In genomic region chr6:107666084-107666981, GRCh38 we compare ENCODE assay signal across 1 cellular context.
A peak's percentile ranks its signal among the peaks of the same experiment; 100 is the strongest.
TF ChIP-seq lines count a peak whose summit lies in the region.

No MANE protein-coding gene starts in this region.

TF ChIP-seq in HepG2, 621 proteins besides CTCF, POLR2A, EP300 and RAD21 (continued from another document and continues in another):
- TF ChIP-seq, protein P1, sequence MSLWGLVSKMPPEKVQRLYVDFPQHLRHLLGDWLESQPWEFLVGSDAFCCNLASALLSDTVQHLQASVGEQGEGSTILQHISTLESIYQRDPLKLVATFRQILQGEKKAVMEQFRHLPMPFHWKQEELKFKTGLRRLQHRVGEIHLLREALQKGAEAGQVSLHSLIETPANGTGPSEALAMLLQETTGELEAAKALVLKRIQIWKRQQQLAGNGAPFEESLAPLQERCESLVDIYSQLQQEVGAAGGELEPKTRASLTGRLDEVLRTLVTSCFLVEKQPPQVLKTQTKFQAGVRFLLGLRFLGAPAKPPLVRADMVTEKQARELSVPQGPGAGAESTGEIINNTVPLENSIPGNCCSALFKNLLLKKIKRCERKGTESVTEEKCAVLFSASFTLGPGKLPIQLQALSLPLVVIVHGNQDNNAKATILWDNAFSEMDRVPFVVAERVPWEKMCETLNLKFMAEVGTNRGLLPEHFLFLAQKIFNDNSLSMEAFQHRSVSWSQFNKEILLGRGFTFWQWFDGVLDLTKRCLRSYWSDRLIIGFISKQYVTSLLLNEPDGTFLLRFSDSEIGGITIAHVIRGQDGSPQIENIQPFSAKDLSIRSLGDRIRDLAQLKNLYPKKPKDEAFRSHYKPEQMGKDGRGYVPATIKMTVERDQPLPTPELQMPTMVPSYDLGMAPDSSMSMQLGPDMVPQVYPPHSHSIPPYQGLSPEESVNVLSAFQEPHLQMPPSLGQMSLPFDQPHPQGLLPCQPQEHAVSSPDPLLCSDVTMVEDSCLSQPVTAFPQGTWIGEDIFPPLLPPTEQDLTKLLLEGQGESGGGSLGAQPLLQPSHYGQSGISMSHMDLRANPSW (CRISPR knock-in tag; IDR thresholded peaks at IDR 0.05; ENCODE audit: borderline replicate concordance) = no peak
- TF ChIP-seq FOXM1 (CRISPR knock-in tag; IDR thresholded peaks at IDR 0.05) (no peak), KDM6A (CRISPR knock-in tag; IDR thresholded peaks at IDR 0.05; ENCODE audit: low read depth) (0 out of 2 replicates have a peak, but pooled peaks have one; percentile 7), ERF (CRISPR knock-in tag; IDR thresholded peaks at IDR 0.05) (peak; percentile 36; the same call in 1 of the 2 replicates), MAX (IDR thresholded peaks at IDR 0.05) (no peak), POGZ (CRISPR knock-in tag; IDR thresholded peaks at IDR 0.05) (peak; percentile 45; the same call in 1 of the 2 replicates), ZNF232 (CRISPR knock-in tag; IDR thresholded peaks at IDR 0.05; ENCODE audit: borderline replicate concordance) (no peak), TERF1 (CRISPR knock-in tag; IDR thresholded peaks at IDR 0.05) (no peak), ZNF34 (CRISPR knock-in tag; IDR thresholded peaks at IDR 0.05; ENCODE audit: borderline replicate concordance) (no peak), HNF4A (CRISPR knock-in tag; IDR thresholded peaks at IDR 0.05) (peak; percentile 55), JUNB (CRISPR knock-in tag; IDR thresholded peaks at IDR 0.05; ENCODE audit: borderline replicate concordance) (no peak), PCBP1 (IDR thresholded peaks at IDR 0.05; ENCODE audit: borderline replicate concordance, low read depth, low read length) (no peak), ZNF24 (IDR thresholded peaks at IDR 0.05) (no peak), MEF2D (CRISPR knock-in tag; IDR thresholded peaks at IDR 0.05) (no peak; the same call in 1 of the 2 replicates), ZZZ3 (CRISPR knock-in tag; IDR thresholded peaks at IDR 0.05; ENCODE audit: borderline replicate concordance) (no peak), ZBTB21 (CRISPR knock-in tag; IDR thresholded peaks at IDR 0.05) (peak; percentile 27; the same call in 1 of the 2 replicates), MAFF (IDR thresholded peaks at IDR 0.05; ENCODE audit: low read depth, low read length) (no peak), CENPT (CRISPR knock-in tag; IDR thresholded peaks at IDR 0.05; ENCODE audit: low read depth) (no peak), ZNF761 (CRISPR knock-in tag; conservative IDR thresholded peaks at IDR 0.05) (no peak), GATAD1 (CRISPR knock-in tag; IDR thresholded peaks at IDR 0.05) (no peak), ZNF781 (CRISPR knock-in tag; IDR thresholded peaks at IDR 0.05; ENCODE audit: borderline replicate concordance, not compliant biosample characterization) (no peak), TFDP2 (CRISPR knock-in tag; IDR thresholded peaks at IDR 0.05) (no peak), JUN (CRISPR knock-in tag; IDR thresholded peaks at IDR 0.05) (no peak), ZNF333 (CRISPR knock-in tag; IDR thresholded peaks at IDR 0.05; ENCODE audit: borderline replicate concordance) (no peak), KLF16 (CRISPR knock-in tag; IDR thresholded peaks at IDR 0.05) (0 out of 4 replicates have a peak, but pooled peaks of 1 of the 2 experiments have one; percentile 23), KIAA2018 (CRISPR knock-in tag; IDR thresholded peaks at IDR 0.05; ENCODE audit: borderline replicate concordance) (no peak), ZNF468 (CRISPR knock-in tag; IDR thresholded peaks at IDR 0.05) (no peak), ZEB1 (IDR thresholded peaks at IDR 0.05; ENCODE audit: insufficient replicate concordance, low read depth) (no peak), DPF2 (CRISPR knock-in tag; IDR thresholded peaks at IDR 0.05; ENCODE audit: borderline replicate concordance, low read depth) (peak; percentile 16; the same call in 1 of the 2 replicates), CBX5 (CRISPR knock-in tag; IDR thresholded peaks at IDR 0.05; ENCODE audit: borderline replicate concordance) (no peak), ZNF639 (CRISPR knock-in tag; conservative IDR thresholded peaks at IDR 0.05) (no peak), ZNF326 (CRISPR knock-in tag; IDR thresholded peaks at IDR 0.05; ENCODE audit: borderline replicate concordance) (no peak), TBX3 (IDR thresholded peaks at IDR 0.05; ENCODE audit: borderline replicate concordance) (0 out of 2 replicates have a peak, but pooled peaks have one; percentile 14), POLR2AphosphoS5 (IDR thresholded peaks at IDR 0.05; ENCODE audit: low read depth, low read length) (no peak), RFXAP (CRISPR knock-in tag; IDR thresholded peaks at IDR 0.05; ENCODE audit: borderline replicate concordance) (no peak)
- TF ChIP-seq, protein P2, sequence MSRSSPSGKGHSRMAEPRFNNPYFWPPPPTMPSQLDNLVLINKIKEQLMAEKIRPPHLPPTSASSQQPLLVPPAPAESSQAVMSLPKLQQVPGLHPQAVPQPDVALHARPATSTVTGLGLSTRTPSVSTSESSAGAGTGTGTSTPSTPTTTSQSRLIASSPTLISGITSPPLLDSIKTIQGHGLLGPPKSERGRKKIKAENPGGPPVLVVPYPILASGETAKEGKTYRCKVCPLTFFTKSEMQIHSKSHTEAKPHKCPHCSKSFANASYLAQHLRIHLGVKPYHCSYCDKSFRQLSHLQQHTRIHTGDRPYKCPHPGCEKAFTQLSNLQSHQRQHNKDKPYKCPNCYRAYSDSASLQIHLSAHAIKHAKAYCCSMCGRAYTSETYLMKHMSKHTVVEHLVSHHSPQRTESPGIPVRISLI (CRISPR knock-in tag; IDR thresholded peaks at IDR 0.05; ENCODE audit: borderline replicate concordance) = no peak
- TF ChIP-seq, protein P3, sequence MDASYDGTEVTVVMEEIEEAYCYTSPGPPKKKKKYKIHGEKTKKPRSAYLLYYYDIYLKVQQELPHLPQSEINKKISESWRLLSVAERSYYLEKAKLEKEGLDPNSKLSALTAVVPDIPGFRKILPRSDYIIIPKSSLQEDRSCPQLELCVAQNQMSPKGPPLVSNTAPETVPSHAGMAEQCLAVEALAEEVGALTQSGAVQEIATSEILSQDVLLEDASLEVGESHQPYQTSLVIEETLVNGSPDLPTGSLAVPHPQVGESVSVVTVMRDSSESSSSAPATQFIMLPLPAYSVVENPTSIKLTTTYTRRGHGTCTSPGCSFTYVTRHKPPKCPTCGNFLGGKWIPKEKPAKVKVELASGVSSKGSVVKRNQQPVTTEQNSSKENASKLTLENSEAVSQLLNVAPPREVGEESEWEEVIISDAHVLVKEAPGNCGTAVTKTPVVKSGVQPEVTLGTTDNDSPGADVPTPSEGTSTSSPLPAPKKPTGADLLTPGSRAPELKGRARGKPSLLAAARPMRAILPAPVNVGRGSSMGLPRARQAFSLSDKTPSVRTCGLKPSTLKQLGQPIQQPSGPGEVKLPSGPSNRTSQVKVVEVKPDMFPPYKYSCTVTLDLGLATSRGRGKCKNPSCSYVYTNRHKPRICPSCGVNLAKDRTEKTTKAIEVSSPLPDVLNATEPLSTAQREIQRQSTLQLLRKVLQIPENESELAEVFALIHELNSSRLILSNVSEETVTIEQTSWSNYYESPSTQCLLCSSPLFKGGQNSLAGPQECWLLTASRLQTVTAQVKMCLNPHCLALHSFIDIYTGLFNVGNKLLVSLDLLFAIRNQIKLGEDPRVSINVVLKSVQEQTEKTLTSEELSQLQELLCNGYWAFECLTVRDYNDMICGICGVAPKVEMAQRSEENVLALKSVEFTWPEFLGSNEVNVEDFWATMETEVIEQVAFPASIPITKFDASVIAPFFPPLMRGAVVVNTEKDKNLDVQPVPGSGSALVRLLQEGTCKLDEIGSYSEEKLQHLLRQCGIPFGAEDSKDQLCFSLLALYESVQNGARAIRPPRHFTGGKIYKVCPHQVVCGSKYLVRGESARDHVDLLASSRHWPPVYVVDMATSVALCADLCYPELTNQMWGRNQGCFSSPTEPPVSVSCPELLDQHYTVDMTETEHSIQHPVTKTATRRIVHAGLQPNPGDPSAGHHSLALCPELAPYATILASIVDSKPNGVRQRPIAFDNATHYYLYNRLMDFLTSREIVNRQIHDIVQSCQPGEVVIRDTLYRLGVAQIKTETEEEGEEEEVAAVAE (CRISPR knock-in tag; IDR thresholded peaks at IDR 0.05; ENCODE audit: borderline replicate concordance) = no peak
- TF ChIP-seq, protein P4, sequence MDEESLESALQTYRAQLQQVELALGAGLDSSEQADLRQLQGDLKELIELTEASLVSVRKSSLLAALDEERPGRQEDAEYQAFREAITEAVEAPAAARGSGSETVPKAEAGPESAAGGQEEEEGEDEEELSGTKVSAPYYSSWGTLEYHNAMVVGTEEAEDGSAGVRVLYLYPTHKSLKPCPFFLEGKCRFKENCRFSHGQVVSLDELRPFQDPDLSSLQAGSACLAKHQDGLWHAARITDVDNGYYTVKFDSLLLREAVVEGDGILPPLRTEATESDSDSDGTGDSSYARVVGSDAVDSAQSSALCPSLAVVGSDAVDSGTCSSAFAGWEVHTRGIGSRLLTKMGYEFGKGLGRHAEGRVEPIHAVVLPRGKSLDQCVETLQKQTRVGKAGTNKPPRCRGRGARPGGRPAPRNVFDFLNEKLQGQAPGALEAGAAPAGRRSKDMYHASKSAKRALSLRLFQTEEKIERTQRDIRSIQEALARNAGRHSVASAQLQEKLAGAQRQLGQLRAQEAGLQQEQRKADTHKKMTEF (CRISPR knock-in tag; IDR thresholded peaks at IDR 0.05) = 0 out of 2 replicates have a peak, but pooled peaks have one; percentile 33
